ENCODE assay signal across 8 cellular contexts in the genomic region with DNA sequence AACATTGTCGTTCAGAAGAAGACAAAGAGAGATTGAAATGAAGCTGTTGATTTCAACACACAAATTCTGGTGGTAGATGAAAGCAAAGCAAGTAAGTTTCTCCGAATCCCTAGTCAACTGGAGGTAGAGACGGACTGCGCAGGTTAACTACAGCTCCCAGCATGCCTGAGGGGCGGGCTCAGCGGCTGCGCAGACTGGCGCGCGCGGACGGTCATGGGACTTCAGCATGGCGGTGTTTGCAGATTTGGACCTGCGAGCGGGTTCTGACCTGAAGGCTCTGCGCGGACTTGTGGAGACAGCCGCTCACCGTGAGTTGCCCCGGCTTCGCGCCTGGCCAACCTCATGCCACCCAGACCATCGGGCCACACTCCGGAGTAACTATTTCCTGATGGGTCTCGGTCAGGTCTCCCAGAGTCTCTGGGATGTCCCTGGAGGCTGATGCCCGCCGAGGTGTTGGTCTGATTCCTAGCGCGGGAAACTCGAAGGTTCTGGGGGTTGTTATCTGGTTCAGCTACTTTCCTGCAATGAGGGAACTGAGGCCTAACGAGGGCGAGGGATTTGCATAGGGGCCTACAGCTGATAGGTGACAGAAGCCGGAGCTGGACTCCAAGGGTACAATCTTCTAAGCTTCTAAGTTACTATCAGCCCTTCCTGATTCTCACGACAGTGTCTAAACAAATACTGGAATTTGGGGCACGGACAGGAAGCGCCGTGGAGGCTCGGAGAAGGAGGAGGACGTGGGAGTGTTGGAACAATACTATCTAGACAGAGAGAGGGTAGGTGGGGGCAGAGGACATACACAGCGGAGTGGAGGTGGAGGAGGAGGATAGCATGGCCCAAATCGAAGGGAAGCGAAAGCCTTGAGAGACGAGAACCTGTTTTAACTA. TPM values are rescaled to one million over a fixed set of nuclear protein-coding genes. Genes with fewer than 3 reads are reported as not detected.
DNase-seq lines count a peak whose midpoint lies in the region; ATAC-seq and TF ChIP-seq lines count a peak whose summit lies in the region.

A gene (plus strand): TSS at position 214 of the 887 bp plus-strand sequence. CDS start 13 bp downstream, at position 227.

- peak within 1 kb of the TSS; percentile 96 for H4K12ac ChIP-seq in trophoblast cell (ENCODE audit: low read depth, low read length)

- peaks cover 7% of the 10 kb centered on the region for H3K4me1 ChIP-seq in adipocyte (ENCODE audit: control insufficient read depth, insufficient read depth, low read length)
- H3K4me1 ChIP-seq in cardiac muscle cell (ENCODE audit: low read depth): peaks cover 7% of the 10 kb centered on the region
- H3K4me1 ChIP-seq in trophoblast cell (ENCODE audit: control insufficient read depth in 1 of 2, insufficient read depth in 2 of 2, low read length in 2 of 2): peaks cover 0 to 2% of the 10 kb centered on the region in 2 experiments

- peak within 1 kb of the TSS; percentile 79 for H3K27ac Mint-ChIP-seq in type B pancreatic cell

- H3K36me3 Mint-ChIP-seq in type B pancreatic cell: peaks cover 6% of the 10 kb centered on the region

- no peaks in the 10 kb centered on the region for H3K9me3 Mint-ChIP-seq in type B pancreatic cell

- peaks cover 4% of the 10 kb centered on the region for H3K79me1 ChIP-seq in trophoblast cell (ENCODE audit: low read length)

- H4K91ac ChIP-seq in trophoblast cell (ENCODE audit: low read depth, low read length): peak within 1 kb of the TSS; percentile 79

- no CpG with 5 or more reads among the region's 43 CpGs for WGBS in trophoblast cell (ENCODE audit: extremely low coverage, insufficient coverage, insufficient read length)

- peak within 1 kb of the TSS; percentile 94 for H3K4me3 Mint-ChIP-seq in type B pancreatic cell

- H3K23ac ChIP-seq in trophoblast cell (ENCODE audit: low read length): no peak within 1 kb of the TSS

- H3K36me3 ChIP-seq in adipocyte (ENCODE audit: control insufficient read depth, insufficient read depth, low read length, severe bottlenecking): peaks cover 16% of the 10 kb centered on the region
- peaks cover 7% of the 10 kb centered on the region for H3K36me3 ChIP-seq in cardiac muscle cell
- H3K36me3 ChIP-seq in trophoblast cell (ENCODE audit: control insufficient read depth in 1 of 2, insufficient read depth in 2 of 2, low read length in 2 of 2): peaks cover 3 to 6% of the 10 kb centered on the region in 2 experiments

- H3K18ac ChIP-seq in trophoblast cell (ENCODE audit: low read length): peak within 1 kb of the TSS; percentile 96

- peaks cover 6% of the 10 kb centered on the region for H3K79me2 ChIP-seq in trophoblast cell (ENCODE audit: control insufficient read depth, insufficient read depth, low read length, poor library complexity)

- peak within 1 kb of the TSS; percentile 78 for H2BK5ac ChIP-seq in trophoblast cell (ENCODE audit: low read depth, low read length, poor library complexity)

- peak within 1 kb of the TSS; percentile 89 for H3K9ac ChIP-seq in adipocyte (ENCODE audit: low read length)
- H3K9ac ChIP-seq in trophoblast cell (ENCODE audit: low read length): peak within 1 kb of the TSS; percentile 97

- H3K27me3 ChIP-seq in adipocyte (replicated peaks; ENCODE audit: control insufficient read depth, insufficient read depth, low read length) (peaks cover 15% of the 10 kb centered on the region), cardiac muscle cell (no peaks in the 10 kb centered on the region), trophoblast cell (ENCODE audit: insufficient read depth, low read length) (no peaks in the 10 kb centered on the region)

- peak within 1 kb of the TSS; percentile 98 for H4K8ac ChIP-seq in trophoblast cell (ENCODE audit: low read depth, low read length)

- H3K4me1 Mint-ChIP-seq in type B pancreatic cell (ENCODE audit: unreplicated experiment): peaks cover 30% of the 10 kb centered on the region

- H2BK12ac ChIP-seq in trophoblast cell (ENCODE audit: low read length): no peak within 1 kb of the TSS

- peaks cover 14% of the 10 kb centered on the region for H3K9me3 ChIP-seq in adipocyte (ENCODE audit: control insufficient read depth, low read length)
- no peaks in the 10 kb centered on the region for H3K9me3 ChIP-seq in cardiac muscle cell (ENCODE audit: low read depth)
- no peaks in the 10 kb centered on the region for H3K9me3 ChIP-seq in trophoblast cell (ENCODE audit: insufficient read depth, low read depth, low read length)

- H3K4me3 ChIP-seq in GM12864 (ENCODE audit: low read depth, low read length) (peak within 1 kb of the TSS; percentile 88), NB4 (ENCODE audit: low read depth, low read length) (peak within 1 kb of the TSS; percentile 95), adipocyte (ENCODE audit: low read length) (peak within 1 kb of the TSS; percentile 94), cardiac muscle cell (peak within 1 kb of the TSS; percentile 93), trophoblast cell (ENCODE audit: low read depth, low read length) (peak within 1 kb of the TSS; percentile 94)

- H2AFZ ChIP-seq in trophoblast cell (ENCODE audit: insufficient read depth, low read length, poor library complexity): peak within 1 kb of the TSS; percentile 91

- H3K27ac ChIP-seq in cardiac muscle cell: peak within 1 kb of the TSS; percentile 81
- peak within 1 kb of the TSS; percentile 9 for H3K27ac ChIP-seq in trophoblast cell (ENCODE audit: low read depth, low read length)

- peak within 1 kb of the TSS; percentile 81 for H3K14ac ChIP-seq in trophoblast cell (ENCODE audit: low read length)

- H3K4me2 ChIP-seq in trophoblast cell (ENCODE audit: low read length): peak within 1 kb of the TSS; percentile 94

- H3K4ac ChIP-seq in trophoblast cell (ENCODE audit: low read depth, low read length): peak within 1 kb of the TSS; percentile 90

- TF ChIP-seq CTCF in GM12864 (IDR thresholded peaks at IDR 0.05; ENCODE audit: low read depth, low read length, missing control alignments): no peak
- TF ChIP-seq CTCF in NB4 (IDR thresholded peaks at IDR 0.05; ENCODE audit: low read depth, low read length): no peak
- TF ChIP-seq CTCF in cardiac muscle cell (IDR thresholded peaks at IDR 0.05; ENCODE audit: low read depth, low read length): no peak
- no peak for TF ChIP-seq CTCF in type B pancreatic cell (conservative IDR thresholded peaks at IDR 0.05)

- ATAC-seq in HG02571 (IDR thresholded peaks at IDR 0.05; ENCODE audit: unreplicated experiment): peak; percentile 98

- peak; percentile 81 for TF ChIP-seq POLR2A in NB4 (IDR thresholded peaks at IDR 0.05; ENCODE audit: extremely low read depth, insufficient read length)

- H2AK5ac ChIP-seq in trophoblast cell (ENCODE audit: low read length): peak within 1 kb of the TSS; percentile 45

- DNase-seq in GM12864 (ENCODE audit: low read depth) (peak; percentile 45), NB4 (ENCODE audit: low read depth) (peak; percentile 87), T follicular helper cell (ENCODE audit: low read depth) (peak; percentile 69), adipocyte (ENCODE audit: low read depth) (peak; percentile 93), cardiac muscle cell (ENCODE audit: low read depth in 1 of 2, low spot score in 1 of 2) (peak; percentile 88 to 89), trophoblast cell (peak; percentile 80 to 87), type B pancreatic cell (ENCODE audit: extremely low spot score, unreplicated experiment) (peak; percentile 84)

- peak within 1 kb of the TSS; percentile 48 for H2BK120ac ChIP-seq in trophoblast cell (ENCODE audit: insufficient read depth, low read length, poor library complexity)

- peaks cover 32% of the 10 kb centered on the region for H3K27me3 Mint-ChIP-seq in type B pancreatic cell

RNA-seq across cellular contexts. Expression of the gene that starts here (rescaled TPM):
- total RNA-seq in cardiac muscle cell: 23.6 and 26.7 TPM in 2 replicates
- polyA plus RNA-seq in cardiac muscle cell: 48.4 and 51.4 TPM in 2 replicates
- polyA plus RNA-seq in trophoblast cell (2013): 48.8 and 50.6 TPM in 2 replicates
- total RNA-seq in type B pancreatic cell (ENCODE audit: low replicate concordance): 38.7 and 58.0 TPM in 2 replicates

Comparison
In these comparisons a context has a peak if more than half of its experiments do, and no peak if none do; other contexts are left out.
1. Peak in every context shown above with its lines: DNase-seq, ATAC-seq, H3K4me3 ChIP-seq and H3K27ac ChIP-seq.